In the genomic region with DNA sequence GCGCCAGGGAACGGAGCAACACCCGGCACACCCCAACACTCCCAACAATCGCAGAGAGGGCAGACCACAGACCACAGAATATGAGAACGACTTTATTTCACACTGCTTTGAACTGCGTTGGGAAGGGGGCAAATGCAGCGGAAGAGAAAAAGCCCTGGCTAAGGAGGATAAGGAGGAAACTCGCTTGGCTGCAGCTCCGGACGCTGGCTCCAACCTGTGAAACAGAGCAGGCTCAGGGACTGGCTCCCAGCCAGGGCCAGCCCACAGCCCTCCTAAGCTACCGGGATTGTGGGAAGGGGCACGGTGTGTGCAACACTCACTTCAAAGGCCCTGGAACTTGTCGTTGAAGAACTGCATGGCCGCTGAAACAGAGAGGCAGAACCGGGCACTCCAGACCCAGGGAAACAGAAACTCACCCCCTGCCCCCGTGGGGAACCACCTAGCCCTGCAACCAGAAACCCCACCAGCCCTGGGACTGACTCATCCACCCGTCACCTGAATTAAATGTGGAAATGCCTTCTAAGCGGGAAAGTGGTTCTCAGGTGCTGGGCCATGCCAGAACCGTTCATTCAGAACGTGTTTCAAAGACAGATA, we compare ENCODE assay signal across 14 cellular contexts. TPM values are rescaled to one million over a fixed set of nuclear protein-coding genes. Genes with fewer than 3 reads are reported as not detected.
DNase-seq lines count a peak whose midpoint lies in the region; ATAC-seq, FAIRE-seq and TF ChIP-seq lines count a peak whose summit lies in the region.
"Not testable (repeated sequence)": the region's sequence is repeated elsewhere in the genome, so short reads cannot be mapped to it uniquely, and the experiment has no call there.
"Had no signal": no experiment of that assay in that cellular context is flagged by ENCODE, and none has a peak within 500 bp of the region (broad histone marks: within the 10 kb centered on the region; RNA-seq: fewer than 3 reads in every experiment).

No MANE protein-coding gene starts in this region.

- H3K27ac ChIP-seq in left lung = not testable (repeated sequence)

- ATAC-seq in activated CD8-positive, alpha-beta T cell treated with anti-CD3 and anti-CD28 coated beads for 36 hours = peak; percentile 51
- peak; percentile 35 for ATAC-seq in activated naive CD8-positive, alpha-beta T cell treated with anti-CD3 and anti-CD28 coated beads, Interleukin-2, amount 50 U/mL, for 24 hours
- peak; percentile 19 for ATAC-seq in left lung
- ATAC-seq in stimulated activated naive CD8-positive, alpha-beta T cell treated with anti-CD3 and anti-CD28 coated beads, Interleukin-15, amount 100 ng/mL, for 72 hours = peak; percentile 50

- DNase-seq in Calu3; GM19239 (ENCODE audit: insufficient read length, low spot score); RCC 7860 (ENCODE audit: low spot score); activated CD8-positive, alpha-beta T cell treated with anti-CD3 and anti-CD28 coated beads for 36 hours; activated naive CD8-positive, alpha-beta T cell treated with anti-CD3 and anti-CD28 coated beads, Interleukin-2, amount 50 U/mL, for 24 hours; left lung; stimulated activated naive CD8-positive, alpha-beta T cell treated with anti-CD3 and anti-CD28 coated beads, Interleukin-15, amount 100 ng/mL, for 72 hours: not testable (repeated sequence)

- not testable (repeated sequence) for H3K4me3 ChIP-seq in left lung

- H3K36me3 Mint-ChIP-seq in Calu3 (ENCODE audit: insufficient read depth, unreplicated experiment); activated CD8-positive, alpha-beta T cell treated with anti-CD3 and anti-CD28 coated beads for 36 hours (ENCODE audit: low read depth); activated naive CD8-positive, alpha-beta T cell treated with anti-CD3 and anti-CD28 coated beads, Interleukin-2, amount 50 U/mL, for 24 hours (ENCODE audit: low read depth): not testable (repeated sequence)

- H3K27me3 ChIP-seq in left lung = not testable (repeated sequence)

- intact Hi-C loops in Calu3 (cut with micrococcal nuclease; ENCODE audit: unreplicated experiment); activated CD8-positive, alpha-beta T cell treated with anti-CD3 and anti-CD28 coated beads for 36 hours (cut with micrococcal nuclease); left lung (cut with DNase I): not testable (repeated sequence)

- FAIRE-seq in GM19239 (lab: Jason Lieb, UNC) (peak; percentile 28), RCC 7860 (lab: Jason Lieb, UNC) (peak; percentile 60)

- H3K9me3 ChIP-seq in left lung = not testable (repeated sequence)

- not testable (repeated sequence) for TF ChIP-seq CTCF in Calu3 (IDR thresholded peaks at IDR 0.05; ENCODE audit: unreplicated experiment); activated CD8-positive, alpha-beta T cell treated with anti-CD3 and anti-CD28 coated beads for 36 hours (IDR thresholded peaks at IDR 0.05); left lung (IDR thresholded peaks at IDR 0.05)

- BruUV-seq in Calu3 (replicated peaks; lab: Mats Ljungman, UMichigan) = TSS peak; percentile 76

- not testable (repeated sequence) for H3K27me3 Mint-ChIP-seq in Calu3 (ENCODE audit: unreplicated experiment); activated CD8-positive, alpha-beta T cell treated with anti-CD3 and anti-CD28 coated beads for 36 hours; activated naive CD8-positive, alpha-beta T cell treated with anti-CD3 and anti-CD28 coated beads, Interleukin-2, amount 50 U/mL, for 24 hours; stimulated activated naive CD8-positive, alpha-beta T cell treated with anti-CD3 and anti-CD28 coated beads, Interleukin-15, amount 100 ng/mL, for 72 hours

- H3K4me1 Mint-ChIP-seq in Calu3 (ENCODE audit: low read depth, unreplicated experiment); activated CD8-positive, alpha-beta T cell treated with anti-CD3 and anti-CD28 coated beads for 36 hours (ENCODE audit: low read depth); activated naive CD8-positive, alpha-beta T cell treated with anti-CD3 and anti-CD28 coated beads, Interleukin-2, amount 50 U/mL, for 24 hours; stimulated activated naive CD8-positive, alpha-beta T cell treated with anti-CD3 and anti-CD28 coated beads, Interleukin-15, amount 100 ng/mL, for 72 hours: not testable (repeated sequence)

- H3K27ac Mint-ChIP-seq in Calu3 (ENCODE audit: unreplicated experiment); activated CD8-positive, alpha-beta T cell treated with anti-CD3 and anti-CD28 coated beads for 36 hours; activated naive CD8-positive, alpha-beta T cell treated with anti-CD3 and anti-CD28 coated beads, Interleukin-2, amount 50 U/mL, for 24 hours; stimulated activated naive CD8-positive, alpha-beta T cell treated with anti-CD3 and anti-CD28 coated beads, Interleukin-15, amount 100 ng/mL, for 72 hours: not testable (repeated sequence)

- not testable (repeated sequence) for H3K4me3 Mint-ChIP-seq in Calu3 (ENCODE audit: low read depth, unreplicated experiment); activated CD8-positive, alpha-beta T cell treated with anti-CD3 and anti-CD28 coated beads for 36 hours; activated naive CD8-positive, alpha-beta T cell treated with anti-CD3 and anti-CD28 coated beads, Interleukin-2, amount 50 U/mL, for 24 hours; stimulated activated naive CD8-positive, alpha-beta T cell treated with anti-CD3 and anti-CD28 coated beads, Interleukin-15, amount 100 ng/mL, for 72 hours

- POLR2A ChIA-PET in activated CD8-positive, alpha-beta T cell treated with anti-CD3 and anti-CD28 coated beads for 36 hours (lab: Charles Lee) = not testable (repeated sequence)

- CTCF ChIA-PET in Calu3 (lab: Charles Lee); activated CD8-positive, alpha-beta T cell treated with anti-CD3 and anti-CD28 coated beads for 36 hours (lab: Charles Lee): not testable (repeated sequence)

- H3K36me3 ChIP-seq in left lung = not testable (repeated sequence)

- H3K4me1 ChIP-seq in left lung = not testable (repeated sequence)

- H3K9me3 Mint-ChIP-seq in Calu3 (ENCODE audit: low read depth, unreplicated experiment); activated CD8-positive, alpha-beta T cell treated with anti-CD3 and anti-CD28 coated beads for 36 hours; activated naive CD8-positive, alpha-beta T cell treated with anti-CD3 and anti-CD28 coated beads, Interleukin-2, amount 50 U/mL, for 24 hours; stimulated activated naive CD8-positive, alpha-beta T cell treated with anti-CD3 and anti-CD28 coated beads, Interleukin-15, amount 100 ng/mL, for 72 hours: not testable (repeated sequence)

RNA-seq across cellular contexts. Expression of a gene that starts 2.4 kb away (rescaled TPM):
- total RNA-seq in Calu3 (2022) = 0.76 and 2.0 TPM in 2 replicates
- total RNA-seq in activated CD8-positive, alpha-beta T cell treated with anti-CD3 and anti-CD28 coated beads for 36 hours = not detected
- not detected for total RNA-seq in left lung
- total RNA-seq: A172; B cell; Caco-2; CD4-positive, alpha-beta T cell; CD8-positive, alpha-beta T cell; G401; GM12878 had no signal

RNA-seq across cellular contexts. Expression of a gene that starts 42.7 kb away (rescaled TPM):
- total RNA-seq in Calu3 (2022) (0.76 and 2.0 TPM in 2 replicates), left lung (not detected)
- total RNA-seq in activated CD8-positive, alpha-beta T cell treated with anti-CD3 and anti-CD28 coated beads for 36 hours = not detected
- total RNA-seq: A172; B cell; Caco-2; CD4-positive, alpha-beta T cell; CD8-positive, alpha-beta T cell; G401; GM12878 had no signal
